In genomic region chr11:2441171-2441570, GRCh38 we compare ENCODE assay signal across 23 cellular contexts. TPM values are rescaled to one million over a fixed set of nuclear protein-coding genes. Genes with fewer than 3 reads are reported as not detected.
"Had no signal": no experiment of that assay in that cellular context is flagged by ENCODE, and none has a peak within 500 bp of the region (broad histone marks: within the 10 kb centered on the region; RNA-seq: fewer than 3 reads in every experiment).

No MANE protein-coding gene starts in this region.

- H3K4me1 ChIP-seq: uterus had no signal

- DNase-seq: activated CD4-positive, alpha-beta T cell treated with anti-CD3 and anti-CD28 coated beads, Interleukin-2, amount 50 U/mL, for 4 hours; activated naive CD4-positive, alpha-beta T cell treated with anti-CD3 and anti-CD28 coated beads, Interleukin-2, amount 50 U/mL, for 16 hours; endodermal cell; foreskin fibroblast; hippocampal formation; islet precursor cell; naive thymus-derived CD4-positive, alpha-beta T cell; stimulated activated CD4-positive, alpha-beta T cell treated with anti-CD3 and anti-CD28 coated beads, Interleukin-12 subunit alpha, Interleukin-12 subunit beta, amount 100 ng/mL, for 4 hours; stimulated activated CD4-positive, alpha-beta T cell treated with anti-CD3 and anti-CD28 coated beads, Interleukin-1b, Interleukin-23, amount 100 ng/mL, for 48 hours; stimulated activated naive CD4-positive, alpha-beta T cell treated with Interleukin-2 at 50 U/mL for 16 hours; uterus had no signal

- ATAC-seq: left ventricle myocardium superior had no signal

- H3K4me3 ChIP-seq: adrenal gland, dorsolateral prefrontal cortex, SK-N-MC, tibial artery, uterus had no signal

- H3K36me3 Mint-ChIP-seq: memory B cell; naive thymus-derived CD4-positive, alpha-beta T cell had no signal

- H3K36me3 ChIP-seq: adrenal gland, tibial artery, uterus had no signal

- H3K27me3 Mint-ChIP-seq: memory B cell had no signal

- H3K27ac Mint-ChIP-seq: activated T-helper 2 cell treated with anti-CD3 and anti-CD28 coated beads, Interferon-gamma antibody, Interleukin-2, Interleukin-4, amounts not matched to agents 10 μg/mL and 5 μg/mL and 100 μg/mL, durations not matched to agents 14 hours and 24 hours and 36 hours; endodermal cell; memory B cell; T-helper 2 cell treated with Interferon-gamma antibody and Interleukin-4, amounts not matched to agents 5 μg/mL and 100 μg/mL, for 36 hours had no signal

- H3K27me3 ChIP-seq: adrenal gland, uterus had no signal

- H3K4me1 Mint-ChIP-seq: endodermal cell had no signal

- H3K4me3 Mint-ChIP-seq: endodermal cell; memory B cell; T-helper 2 cell treated with Interferon-gamma antibody and Interleukin-4, amounts not matched to agents 5 μg/mL and 100 μg/mL, for 36 hours had no signal

- H3K9me3 ChIP-seq: adrenal gland, tibial artery, uterus had no signal

- H3K9me3 Mint-ChIP-seq: activated T-helper 2 cell treated with anti-CD3 and anti-CD28 coated beads, Interferon-gamma antibody, Interleukin-2, Interleukin-4, amounts not matched to agents 10 μg/mL and 5 μg/mL and 100 μg/mL, durations not matched to agents 14 hours and 24 hours and 36 hours; memory B cell; T-helper 2 cell treated with Interferon-gamma antibody and Interleukin-4, amounts not matched to agents 5 μg/mL and 100 μg/mL, for 36 hours had no signal

- H3K27ac ChIP-seq: adrenal gland, dorsolateral prefrontal cortex, epithelial cell of prostate, SK-N-MC, tibial artery, uterus had no signal

RNA-seq across cellular contexts. Expression of gene TRPM5, which starts 3.1 kb away (rescaled TPM):
- total RNA-seq: activated CD8-positive, alpha-beta memory T cell treated with anti-CD3 and anti-CD28 coated beads for 36 hours; activated T-helper 2 cell treated with anti-CD3 and anti-CD28 coated beads, Interferon-gamma antibody, Interleukin-2, Interleukin-4, amounts not matched to agents 10 μg/mL and 5 μg/mL and 100 μg/mL, durations not matched to agents 14 hours and 24 hours and 36 hours; glomerular endothelial cell; left ventricle myocardium superior; subcutaneous adipose tissue had no signal
